8 cellular contexts compared by ENCODE assay signal in the genomic region with DNA sequence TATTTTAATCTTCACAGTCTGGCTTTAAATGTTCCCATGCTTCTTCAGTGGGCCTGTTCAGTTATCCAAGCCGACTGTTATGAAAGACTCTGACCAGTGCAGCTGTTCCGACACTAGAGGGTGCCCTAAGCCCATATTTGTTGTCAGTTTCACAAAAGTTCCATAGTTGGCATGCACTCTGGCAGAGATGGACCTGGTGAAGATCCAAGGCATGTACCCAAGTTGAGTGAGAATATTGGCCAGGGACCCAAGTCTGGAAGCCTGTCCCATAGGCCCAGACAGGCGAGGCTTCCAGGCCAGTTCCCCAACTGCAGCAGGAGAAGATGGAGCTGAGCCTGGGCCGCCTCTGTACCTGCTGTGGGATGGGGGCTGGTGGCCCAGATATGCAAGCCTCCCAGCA. TPM values are rescaled to one million over a fixed set of nuclear protein-coding genes. Genes with fewer than 3 reads are reported as not detected.
A peak's percentile ranks its signal among the peaks of the same experiment; 100 is the strongest.
DNase-seq lines count a peak whose midpoint lies in the region; ATAC-seq lines count a peak whose summit lies in the region.

No MANE protein-coding gene starts in this region.

- H3K27ac Mint-ChIP-seq in activated naive CD8-positive, alpha-beta T cell treated with anti-CD3 and anti-CD28 coated beads, Interleukin-2, amount 50 U/mL, for 24 hours, result no peak overlapping the region

- H3K4me3 Mint-ChIP-seq in activated naive CD8-positive, alpha-beta T cell treated with anti-CD3 and anti-CD28 coated beads, Interleukin-2, amount 50 U/mL, for 24 hours, result no peak overlapping the region

- peaks cover 13% of the 10 kb centered on the region for H3K27me3 Mint-ChIP-seq in activated naive CD8-positive, alpha-beta T cell treated with anti-CD3 and anti-CD28 coated beads, Interleukin-2, amount 50 U/mL, for 24 hours

- H3K4me1 Mint-ChIP-seq in activated naive CD8-positive, alpha-beta T cell treated with anti-CD3 and anti-CD28 coated beads, Interleukin-2, amount 50 U/mL, for 24 hours, result no peaks in the 10 kb centered on the region

- peak; percentile 46 for ATAC-seq in activated naive CD8-positive, alpha-beta T cell treated with anti-CD3 and anti-CD28 coated beads, Interleukin-2, amount 50 U/mL, for 24 hours

- peak; percentile 0 for DNase-seq in GDM1 (lab: John Stamatoyannopoulos, UW)
- peak; percentile 32 for DNase-seq in HT1080 (ENCODE audit: low read depth)
- peak; percentile 53 for DNase-seq in SW480 (ENCODE audit: low spot score)
- peak; percentile 59 for DNase-seq in activated naive CD8-positive, alpha-beta T cell treated with anti-CD3 and anti-CD28 coated beads, Interleukin-2, amount 50 U/mL, for 24 hours
- peak; percentile 26 for DNase-seq in hepatic stellate cell (ENCODE audit: low spot score)
- DNase-seq in stimulated activated CD4-positive, alpha-beta T cell treated with anti-CD3 and anti-CD28 coated beads, Interleukin-1b, Interleukin-23, amount 100 ng/mL, for 24 hours (ENCODE audit: low read depth in 4 of 4, low spot score in 1 of 4), result peak; percentile 19 to 31 (median 28)
- no peak for DNase-seq in NCI-H510A treated with DMSO at 0.1 percent for 48 hours (lab: John Stamatoyannopoulos, UW)
- no peak for DNase-seq in NCI-H1417 treated with DMSO at 0.1 percent for 48 hours (lab: John Stamatoyannopoulos, UW)

- H3K36me3 Mint-ChIP-seq in activated naive CD8-positive, alpha-beta T cell treated with anti-CD3 and anti-CD28 coated beads, Interleukin-2, amount 50 U/mL, for 24 hours (ENCODE audit: low read depth), result no peaks in the 10 kb centered on the region

- H3K9me3 Mint-ChIP-seq in activated naive CD8-positive, alpha-beta T cell treated with anti-CD3 and anti-CD28 coated beads, Interleukin-2, amount 50 U/mL, for 24 hours, result no peaks in the 10 kb centered on the region

RNA-seq across cellular contexts. Expression of a gene that starts 27.4 kb away (rescaled TPM):
- total RNA-seq in HT1080 (2014; rRNA removed; shearing (Covaris generic)), result 0.17 TPM in 1 of 2 replicates, not detected in the other
- polyA plus RNA-seq in HT1080 (2015; cell fraction: cytosol; rRNA removed), result not detected in 2 replicates
- polyA plus RNA-seq in HT1080 (2015; cell fraction: nucleus; rRNA removed), result not detected in 2 replicates

Comparison
In these comparisons a context has a peak if more than half of its experiments do, and no peak if none do; other contexts are left out.
1. DNase-seq: peak in GDM1 (single experiment), HT1080 (single experiment), SW480 (single experiment), activated naive CD8-positive, alpha-beta T cell treated with anti-CD3 and anti-CD28 coated beads, Interleukin-2, amount 50 U/mL, for 24 hours (single experiment), hepatic stellate cell (single experiment) and stimulated activated CD4-positive, alpha-beta T cell treated with anti-CD3 and anti-CD28 coated beads, Interleukin-1b, Interleukin-23, amount 100 ng/mL, for 24 hours (4 of 4); none in NCI-H510A treated with DMSO at 0.1 percent for 48 hours (single experiment) and NCI-H1417 treated with DMSO at 0.1 percent for 48 hours (single experiment).